In the genomic region with DNA sequence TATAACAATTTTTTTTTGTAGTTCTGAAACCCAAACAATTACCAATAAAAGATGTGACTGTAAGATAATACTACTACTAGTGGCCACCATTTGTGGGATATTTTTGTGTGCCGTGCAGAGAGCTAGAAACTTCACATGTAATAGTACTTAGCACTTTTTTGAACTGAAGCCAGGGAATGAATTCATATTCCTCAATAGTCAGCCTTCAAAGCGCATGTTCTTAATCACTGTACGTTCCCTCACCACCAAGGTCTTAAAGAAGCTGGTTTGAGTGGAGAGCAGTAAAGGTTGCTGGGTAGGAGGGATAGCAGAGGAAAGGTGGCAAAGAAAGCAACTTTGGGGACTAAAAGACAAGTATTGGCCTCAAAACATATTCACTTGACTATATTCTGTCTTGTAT, we compare ENCODE assay signal across 26 cellular contexts. TPM values are rescaled to one million over a fixed set of nuclear protein-coding genes. Genes with fewer than 3 reads are reported as not detected.
DNase-seq lines count a peak whose midpoint lies in the region; ATAC-seq, FAIRE-seq and TF ChIP-seq lines count a peak whose summit lies in the region.
"Had no signal": no experiment of that assay in that cellular context is flagged by ENCODE, and none has a peak within 500 bp of the region (broad histone marks: within the 10 kb centered on the region; RNA-seq: fewer than 3 reads in every experiment).

No MANE protein-coding gene starts in this region.

- H3K36me3 Mint-ChIP-seq in MCF 10A (ENCODE audit: insufficient read depth, unreplicated experiment) (peaks cover 6% of the 10 kb centered on the region), T-helper 17 cell (ENCODE audit: low read depth) (no peaks in the 10 kb centered on the region)
- peaks cover 9 to 11% of the 10 kb centered on the region in 2 donors for H3K36me3 Mint-ChIP-seq in stimulated activated naive B cell treated with anti-CD40 and anti-IgM and Interleukin-4, amounts not matched to agents 10 μg/mL and 1 μg/mL and 100 μg/mL, for 72 hours
- H3K36me3 Mint-ChIP-seq: mesothelial cell of epicardium; natural killer cell treated with Interleukin-12 subunit alpha and Interleukin-12 subunit beta and Interleukin-15 and Interleukin-18, amount 100 ng/mL, for 72 hours had no signal

- no peaks in the 10 kb centered on the region for H3K27me3 Mint-ChIP-seq in MCF 10A (ENCODE audit: insufficient read depth, unreplicated experiment)
- no peaks in the 10 kb centered on the region for H3K27me3 Mint-ChIP-seq in T-helper 17 cell
- H3K27me3 Mint-ChIP-seq in stimulated activated naive B cell treated with anti-CD40 and anti-IgM and Interleukin-4, amounts not matched to agents 10 μg/mL and 1 μg/mL and 100 μg/mL, for 72 hours, result no peaks in the 10 kb centered on the region
- H3K27me3 Mint-ChIP-seq: natural killer cell treated with Interleukin-12 subunit alpha and Interleukin-12 subunit beta and Interleukin-15 and Interleukin-18, amount 100 ng/mL, for 72 hours had no signal

- H3K9me3 Mint-ChIP-seq in MCF 10A (ENCODE audit: unreplicated experiment), result no peaks in the 10 kb centered on the region
- no peaks in the 10 kb centered on the region for H3K9me3 Mint-ChIP-seq in stimulated activated naive B cell treated with anti-CD40 and anti-IgM and Interleukin-4, amounts not matched to agents 10 μg/mL and 1 μg/mL and 100 μg/mL, for 72 hours
- H3K9me3 Mint-ChIP-seq: mesothelial cell of epicardium; natural killer cell treated with Interleukin-12 subunit alpha and Interleukin-12 subunit beta and Interleukin-15 and Interleukin-18, amount 100 ng/mL, for 72 hours had no signal

- peaks cover 32% of the 10 kb centered on the region for H3K79me2 ChIP-seq in HepG2 (ENCODE audit: insufficient read depth, low read length)

- DNase-seq in MCF 10A (ENCODE audit: unreplicated experiment), result no peak
- DNase-seq in breast epithelium (ENCODE audit: low spot score in 2 of 2), result no peak
- no peak for DNase-seq in T-helper 17 cell
- DNase-seq in HepG2 (ENCODE audit: low spot score), result no peak
- DNase-seq in stimulated activated naive B cell treated with anti-CD40 and anti-IgM and Interleukin-4, amounts not matched to agents 10 μg/mL and 1 μg/mL and 100 μg/mL, for 72 hours, result no peak
- no peak for DNase-seq in GM13976 (ENCODE audit: low spot score)
- DNase-seq in activated CD8-positive, alpha-beta memory T cell treated with anti-CD3 and anti-CD28 coated beads, Interleukin-2, amount 50 U/mL, for 48 hours, result no peak
- DNase-seq in GM13977 (ENCODE audit: low spot score), result no peak
- DNase-seq: anterior cingulate cortex, foreskin keratinocyte, left lung, NCI-H2029, WERI-Rb-1 had no signal

- TF ChIP-seq POLR2A in breast epithelium (IDR thresholded peaks at IDR 0.05) (no peak), HepG2 (IDR thresholded peaks at IDR 0.05; ENCODE audit: insufficient read depth in 1 of 2, low read depth in 2 of 2, low read length in 2 of 2) (no peak)

- no peak for FAIRE-seq in HepG2 (lab: Jason Lieb, UNC)
- FAIRE-seq: urothelium cell line had no signal

- peaks cover 38% of the 10 kb centered on the region for H3K4me1 Mint-ChIP-seq in MCF 10A (ENCODE audit: insufficient read depth, unreplicated experiment)
- H3K4me1 Mint-ChIP-seq in T-helper 17 cell, result peaks cover 19% of the 10 kb centered on the region
- H3K4me1 Mint-ChIP-seq in stimulated activated naive B cell treated with anti-CD40 and anti-IgM and Interleukin-4, amounts not matched to agents 10 μg/mL and 1 μg/mL and 100 μg/mL, for 72 hours, result peaks cover 33 to 63% of the 10 kb centered on the region in 2 donors

- H3K9me3 ChIP-seq in breast epithelium (no peaks in the 10 kb centered on the region), T-helper 17 cell (ENCODE audit: control insufficient read depth, low read length, poor library complexity, severe bottlenecking) (no peaks in the 10 kb centered on the region), HepG2 (ENCODE audit: low read length) (no peaks in the 10 kb centered on the region)
- H3K9me3 ChIP-seq: BLaER1, left lung, SJSA1 had no signal

- TF ChIP-seq RAD21 in HepG2 (CRISPR knock-in tag; IDR thresholded peaks at IDR 0.05), result no peak

- H3K4me1 ChIP-seq in breast epithelium (no peaks in the 10 kb centered on the region), HepG2 (ENCODE audit: insufficient read depth, low read length) (peaks cover 77% of the 10 kb centered on the region)
- H3K4me1 ChIP-seq: parathyroid adenoma had no signal

- H3K4me3 ChIP-seq in breast epithelium, result no peak overlapping the region
- H3K4me3 ChIP-seq in HepG2 (replicated peaks in 1 of 3; ENCODE audit: insufficient read depth in 1 of 3, low read depth in 2 of 3, low read length in 3 of 3), result no peak overlapping the region
- H3K4me3 ChIP-seq: BLaER1, left lung, SJSA1 had no signal

- BruUV-seq in MCF 10A (replicated peaks; lab: Mats Ljungman, UMichigan) (no TSS peak), HepG2 (replicated peaks; lab: Mats Ljungman, UMichigan) (no TSS peak)

- CTCF ChIA-PET in MCF 10A (lab: Yijun Ruan, JAX), result interaction anchor here (0.7 to 1.2 kb wide), 3 partner anchors 9 to 22 kb away, joined by 3 to 4 read pairs (median 4); partner anchors contain the start of gene RUFY3
- CTCF ChIA-PET in HepG2 (lab: Yijun Ruan, JAX; ENCODE audit: low intra/inter-chr PET ratio, low total read pairs), result no interaction called here

- TF ChIP-seq EP300 in HepG2 (IDR thresholded peaks at IDR 0.05; ENCODE audit: low read depth in 2 of 2, low read length in 2 of 2) (no peak), HepG2 (CRISPR knock-in tag; IDR thresholded peaks at IDR 0.05; ENCODE audit: borderline replicate concordance) (no peak)

- POLR2A ChIA-PET in MCF 10A (lab: Yijun Ruan, JAX) (interaction anchor here (1.3 to 3.2 kb wide), 4 partner anchors 8 to 23 kb away, joined by 5 to 14 read pairs (median 8); partner anchors contain the start of gene RUFY3), HepG2 (lab: Yijun Ruan, JAX) (no interaction called here)

- peak overlapping the region; percentile 17 for H3K27ac Mint-ChIP-seq in MCF 10A (ENCODE audit: low read depth, unreplicated experiment)
- H3K27ac Mint-ChIP-seq in T-helper 17 cell, result peak overlapping the region; percentile 85
- H3K27ac Mint-ChIP-seq in stimulated activated naive B cell treated with anti-CD40 and anti-IgM and Interleukin-4, amounts not matched to agents 10 μg/mL and 1 μg/mL and 100 μg/mL, for 72 hours, result peak overlapping the region; percentile 86
- H3K27ac Mint-ChIP-seq: mesothelial cell of epicardium had no signal

- H3K36me3 ChIP-seq in breast epithelium, result no peaks in the 10 kb centered on the region
- no peaks in the 10 kb centered on the region for H3K36me3 ChIP-seq in HepG2 (replicated peaks in 1 of 2; ENCODE audit: control insufficient read depth in 1 of 2, insufficient read depth in 2 of 2, low read length in 2 of 2)
- H3K36me3 ChIP-seq: BLaER1, left lung, SJSA1, WERI-Rb-1 had no signal

- H3K9ac ChIP-seq in HepG2 (ENCODE audit: insufficient read depth, low read depth, low read length), result no peak overlapping the region
- H3K9ac ChIP-seq: BLaER1, KMS-11, parathyroid adenoma had no signal

- ATAC-seq in T-helper 17 cell, result no peak
- ATAC-seq in HepG2, result no peak
- ATAC-seq in stimulated activated naive B cell treated with anti-CD40 and anti-IgM and Interleukin-4, amounts not matched to agents 10 μg/mL and 1 μg/mL and 100 μg/mL, for 72 hours (replicated peaks), result no peak
- ATAC-seq: foreskin keratinocyte; HCT116; natural killer cell treated with Interleukin-12 subunit alpha and Interleukin-12 subunit beta and Interleukin-15 and Interleukin-18, amount 100 ng/mL, for 72 hours; Panc1; sciatic nerve had no signal

- no peaks in the 10 kb centered on the region for H3K27me3 ChIP-seq in breast epithelium
- H3K27me3 ChIP-seq in HepG2 (ENCODE audit: control insufficient read depth in 1 of 2, insufficient read depth in 2 of 2, low read length in 2 of 2), result no peaks in the 10 kb centered on the region
- H3K27me3 ChIP-seq: BLaER1, foreskin keratinocyte, left lung, SJSA1 had no signal

- no peak for TF ChIP-seq CTCF in MCF 10A (IDR thresholded peaks at IDR 0.05; ENCODE audit: unreplicated experiment)
- TF ChIP-seq CTCF in breast epithelium (IDR thresholded peaks at IDR 0.05), result no peak
- TF ChIP-seq CTCF in HepG2 (CRISPR knock-in tag; IDR thresholded peaks at IDR 0.05), result no peak
- no peak for TF ChIP-seq CTCF in GM13976 (IDR thresholded peaks at IDR 0.05; ENCODE audit: borderline replicate concordance, control extremely low read depth, extremely low read depth, insufficient read depth, missing control alignments)
- no peak for TF ChIP-seq CTCF in GM13977 (IDR thresholded peaks at IDR 0.05; ENCODE audit: extremely low read depth, insufficient read depth, missing control alignments)

- in situ Hi-C loops in HepG2 (cut with HindIII; ENCODE audit: extremely low pct_ligation_motif_present, low pct_unique_long_range_greater_than_20kb) (no loop called here), GM13976 (cut with MboI; ENCODE audit: low sequenced_read_pairs, unreplicated experiment) (no loop called here), GM13977 (cut with MboI; ENCODE audit: low pct_unique_long_range_greater_than_20kb, low sequenced_read_pairs, unreplicated experiment) (no loop called here)

- no peak overlapping the region for H3K4me3 Mint-ChIP-seq in MCF 10A (ENCODE audit: unreplicated experiment)
- H3K4me3 Mint-ChIP-seq in T-helper 17 cell, result no peak overlapping the region
- H3K4me3 Mint-ChIP-seq in stimulated activated naive B cell treated with anti-CD40 and anti-IgM and Interleukin-4, amounts not matched to agents 10 μg/mL and 1 μg/mL and 100 μg/mL, for 72 hours, result peak overlapping the region; percentile 23 to 42
- H3K4me3 Mint-ChIP-seq: mesothelial cell of epicardium; natural killer cell treated with Interleukin-12 subunit alpha and Interleukin-12 subunit beta and Interleukin-15 and Interleukin-18, amount 100 ng/mL, for 72 hours had no signal

- H2AFZ ChIP-seq in HepG2 (ENCODE audit: low read length), result no peak overlapping the region
- H2AFZ ChIP-seq: parathyroid adenoma had no signal

- WGBS in HepG2 (ENCODE audit: low lambda C conversion rate), result 97% methylated on average over 3 of the region's 3 CpGs

- H3K4me2 ChIP-seq in HepG2 (ENCODE audit: low read depth, low read length), result no peak overlapping the region
- H3K4me2 ChIP-seq: BLaER1, KMS-11 had no signal

- H4K20me1 ChIP-seq in HepG2 (ENCODE audit: insufficient read depth, low read length), result no peaks in the 10 kb centered on the region
- H4K20me1 ChIP-seq: BLaER1 had no signal

- intact Hi-C loops in MCF 10A (cut with micrococcal nuclease), result no loop called here
- intact Hi-C loops in breast epithelium (cut with DNase I; ENCODE audit: low total_unique reads), result no loop called here
- intact Hi-C loops in HepG2 (cut with micrococcal nuclease; ENCODE audit: unreplicated experiment), result no loop called here

- no peak overlapping the region for H3K27ac ChIP-seq in breast epithelium
- peak overlapping the region; percentile 7 for H3K27ac ChIP-seq in HepG2 (ENCODE audit: extremely low read length, insufficient read depth, low read length)
- H3K27ac ChIP-seq: BLaER1, foreskin keratinocyte, KMS-11, parathyroid adenoma, SJSA1, WERI-Rb-1 had no signal

RNA-seq across cellular contexts. Expression of gene RUFY3, which starts 9.6 kb away (rescaled TPM):
- total RNA-seq in MCF 10A (2022) (42.7 and 48.7 TPM in 2 replicates), breast epithelium (10 to 100 TPM; 60.0 to 95.9 (median 83.6) TPM), T-helper 17 cell (10 to 100 TPM; 32.8 to 33.0 TPM), HepG2 (2016; rRNA removed; fragmentation: Illumina TruSeq; extraction: Trizol) (21.3 and 25.3 TPM in 2 replicates)
- total RNA-seq in HepG2 (2016; cell fraction: cytosol; rRNA removed; fragmentation: Illumina TruSeq; extraction: Trizol; ENCODE audit: low read depth), result 19.0 and 22.8 TPM in 2 replicates
- 17.5 and 24.4 TPM in 2 replicates for total RNA-seq in HepG2 (2016; cell fraction: insoluble cytoplasmic fraction; rRNA removed; fragmentation: Illumina TruSeq; extraction: Trizol)
- total RNA-seq in HepG2 (2016; cell fraction: membrane; rRNA removed; fragmentation: Illumina TruSeq; extraction: Trizol), result 10.5 and 13.3 TPM in 2 replicates
- total RNA-seq in HepG2 (2016; cell fraction: nucleus; rRNA removed; fragmentation: Illumina TruSeq; extraction: Trizol), result 37.3 and 46.8 TPM in 2 replicates
- polyA plus RNA-seq in HepG2 (2011; rRNA removed), result 17.9 and 19.9 TPM in 2 replicates
- polyA plus RNA-seq in HepG2 (2011; cell fraction: cytosol; rRNA removed), result 4.1 and 7.8 TPM in 2 replicates
- 21.0 and 24.2 TPM in 2 replicates for polyA plus RNA-seq in HepG2 (2011; cell fraction: nucleus; rRNA removed)
- polyA plus RNA-seq in HepG2 (2012), result 13.1 and 13.2 TPM in 2 replicates
- 1.9 and 2.2 TPM in 2 replicates for polyA plus RNA-seq in HepG2 (2016; cell fraction: cytosol; fragmentation: Illumina TruSeq; extraction: Trizol; ENCODE audit: low read depth)
- polyA plus RNA-seq in HepG2 (2016; cell fraction: insoluble cytoplasmic fraction; fragmentation: Illumina TruSeq; extraction: Trizol; ENCODE audit: low read depth), result 13.1 and 13.9 TPM in 2 replicates
- 5.0 and 6.4 TPM in 2 replicates for polyA plus RNA-seq in HepG2 (2016; cell fraction: membrane; fragmentation: Illumina TruSeq; extraction: Trizol; ENCODE audit: low read depth)
- 48.1 and 50.4 TPM in 2 replicates for polyA plus RNA-seq in HepG2 (2016; cell fraction: nucleus; fragmentation: Illumina TruSeq; extraction: Trizol; ENCODE audit: insufficient read depth, low read depth)
- 4.8 and 10.2 TPM in 2 replicates for polyA minus RNA-seq in HepG2 (2011; rRNA and poly(A)+ RNA removed; ENCODE audit: low replicate concordance)
- polyA minus RNA-seq in HepG2 (2011; cell fraction: cytosol; rRNA and poly(A)+ RNA removed), result 9.5 and 10.0 TPM in 2 replicates
- 53.9 and 54.2 TPM in 2 replicates for polyA minus RNA-seq in HepG2 (2011; cell fraction: nucleus; rRNA and poly(A)+ RNA removed)

RNA-seq across cellular contexts. Expression of gene UTP3, which starts 23.8 kb away (rescaled TPM):
- total RNA-seq in MCF 10A (2022), result 45.4 and 47.5 TPM in 2 replicates
- total RNA-seq in breast epithelium, result 10 to 100 TPM; 18.9 to 22.0 (median 19.3) TPM
- total RNA-seq in T-helper 17 cell, result 10 to 100 TPM; 16.8 to 18.1 TPM
- total RNA-seq in HepG2 (2016; rRNA removed; fragmentation: Illumina TruSeq; extraction: Trizol), result 19.5 and 27.5 TPM in 2 replicates
- total RNA-seq in HepG2 (2016; cell fraction: cytosol; rRNA removed; fragmentation: Illumina TruSeq; extraction: Trizol; ENCODE audit: low read depth), result 2.4 and 3.1 TPM in 2 replicates
- total RNA-seq in HepG2 (2016; cell fraction: insoluble cytoplasmic fraction; rRNA removed; fragmentation: Illumina TruSeq; extraction: Trizol), result 21.0 and 26.4 TPM in 2 replicates
- total RNA-seq in HepG2 (2016; cell fraction: membrane; rRNA removed; fragmentation: Illumina TruSeq; extraction: Trizol), result 5.4 and 6.2 TPM in 2 replicates
- total RNA-seq in HepG2 (2016; cell fraction: nucleus; rRNA removed; fragmentation: Illumina TruSeq; extraction: Trizol), result 14.5 and 15.6 TPM in 2 replicates
- polyA plus RNA-seq in HepG2 (2011; rRNA removed), result 6.4 and 6.9 TPM in 2 replicates
- polyA plus RNA-seq in HepG2 (2011; cell fraction: cytosol; rRNA removed), result 6.7 and 8.2 TPM in 2 replicates
- 4.0 and 5.3 TPM in 2 replicates for polyA plus RNA-seq in HepG2 (2011; cell fraction: nucleus; rRNA removed)
- polyA plus RNA-seq in HepG2 (2012), result 15.6 and 19.2 TPM in 2 replicates
- 2.3 and 2.4 TPM in 2 replicates for polyA plus RNA-seq in HepG2 (2016; cell fraction: cytosol; fragmentation: Illumina TruSeq; extraction: Trizol; ENCODE audit: low read depth)
- 38.1 and 40.4 TPM in 2 replicates for polyA plus RNA-seq in HepG2 (2016; cell fraction: insoluble cytoplasmic fraction; fragmentation: Illumina TruSeq; extraction: Trizol; ENCODE audit: low read depth)
- polyA plus RNA-seq in HepG2 (2016; cell fraction: membrane; fragmentation: Illumina TruSeq; extraction: Trizol; ENCODE audit: low read depth), result 4.2 and 4.7 TPM in 2 replicates
- 17.1 and 19.6 TPM in 2 replicates for polyA plus RNA-seq in HepG2 (2016; cell fraction: nucleus; fragmentation: Illumina TruSeq; extraction: Trizol; ENCODE audit: insufficient read depth, low read depth)
- polyA minus RNA-seq in HepG2 (2011; rRNA and poly(A)+ RNA removed; ENCODE audit: low replicate concordance), result 1.8 and 3.3 TPM in 2 replicates
- polyA minus RNA-seq in HepG2 (2011; cell fraction: cytosol; rRNA and poly(A)+ RNA removed), result 3.5 and 3.7 TPM in 2 replicates
- polyA minus RNA-seq in HepG2 (2011; cell fraction: nucleus; rRNA and poly(A)+ RNA removed), result 7.6 and 9.1 TPM in 2 replicates

RNA-seq across cellular contexts. Expression of gene JCHAIN, which starts 45.8 kb away (rescaled TPM):
- total RNA-seq in MCF 10A (2022) (not detected in 2 replicates), breast epithelium (100 to 1,000 TPM in 2 of 3 donors, 10 to 100 TPM in 1; 10.1 to 700 (median 337) TPM), T-helper 17 cell (1 to 10 TPM in 1 of 2 donors, not detected in 1; 2.8 TPM), HepG2 (2016; rRNA removed; fragmentation: Illumina TruSeq; extraction: Trizol) (not detected in 2 replicates)
- total RNA-seq in HepG2 (2016; cell fraction: cytosol; rRNA removed; fragmentation: Illumina TruSeq; extraction: Trizol; ENCODE audit: low read depth), result not detected in 2 replicates
- not detected in 2 replicates for total RNA-seq in HepG2 (2016; cell fraction: insoluble cytoplasmic fraction; rRNA removed; fragmentation: Illumina TruSeq; extraction: Trizol)
- not detected in 2 replicates for total RNA-seq in HepG2 (2016; cell fraction: membrane; rRNA removed; fragmentation: Illumina TruSeq; extraction: Trizol)
- not detected in 2 replicates for total RNA-seq in HepG2 (2016; cell fraction: nucleus; rRNA removed; fragmentation: Illumina TruSeq; extraction: Trizol)
- polyA plus RNA-seq in HepG2 (2011; rRNA removed), result not detected in 2 replicates
- polyA plus RNA-seq in HepG2 (2011; cell fraction: cytosol; rRNA removed), result 0.13 TPM in 1 of 2 replicates, not detected in the other
- not detected in 2 replicates for polyA plus RNA-seq in HepG2 (2011; cell fraction: nucleus; rRNA removed)
- not detected in 2 replicates for polyA plus RNA-seq in HepG2 (2012)
- not detected in 2 replicates for polyA plus RNA-seq in HepG2 (2016; cell fraction: cytosol; fragmentation: Illumina TruSeq; extraction: Trizol; ENCODE audit: low read depth)
- not detected in 2 replicates for polyA plus RNA-seq in HepG2 (2016; cell fraction: insoluble cytoplasmic fraction; fragmentation: Illumina TruSeq; extraction: Trizol; ENCODE audit: low read depth)
- not detected in 2 replicates for polyA plus RNA-seq in HepG2 (2016; cell fraction: membrane; fragmentation: Illumina TruSeq; extraction: Trizol; ENCODE audit: low read depth)
- not detected in 2 replicates for polyA plus RNA-seq in HepG2 (2016; cell fraction: nucleus; fragmentation: Illumina TruSeq; extraction: Trizol; ENCODE audit: insufficient read depth, low read depth)
- polyA minus RNA-seq in HepG2 (2011; rRNA and poly(A)+ RNA removed; ENCODE audit: low replicate concordance), result 0.44 TPM in 1 of 2 replicates, not detected in the other
- not detected in 2 replicates for polyA minus RNA-seq in HepG2 (2011; cell fraction: cytosol; rRNA and poly(A)+ RNA removed)
- not detected in 2 replicates for polyA minus RNA-seq in HepG2 (2011; cell fraction: nucleus; rRNA and poly(A)+ RNA removed)
- total RNA-seq: A673; foreskin keratinocyte; HT-29; SJSA1; T-helper 2 cell treated with Interferon-gamma antibody and Interleukin-4, amounts not matched to agents 100 ng/mL and 5 ng/mL, for 36 hours had no signal
- polyA plus RNA-seq: foreskin keratinocyte had no signal

Comparison
In these comparisons a context has a peak if more than half of its experiments do, and no peak if none do; other contexts are left out.
1. H3K27ac Mint-ChIP-seq: peak in every context shown above with its lines; median percentile 86 in stimulated activated naive B cell treated with anti-CD40 and anti-IgM and Interleukin-4, amounts not matched to agents 10 μg/mL and 1 μg/mL and 100 μg/mL, for 72 hours; 85 in T-helper 17 cell; 17 in MCF 10A.
2. H3K4me3 Mint-ChIP-seq: peak in stimulated activated naive B cell treated with anti-CD40 and anti-IgM and Interleukin-4, amounts not matched to agents 10 μg/mL and 1 μg/mL and 100 μg/mL, for 72 hours (2 of 2); none in MCF 10A (single experiment) and T-helper 17 cell (single experiment).